ENCODE assay signal across 2 cellular contexts in genomic region chr1:53555620-53556326, GRCh38.
TF ChIP-seq lines count a peak whose summit lies in the region.

No MANE protein-coding gene starts in this region.

TF ChIP-seq in HEK293T, 16 proteins besides CTCF, POLR2A, EP300 and RAD21:
- peak; percentile 63 for TF ChIP-seq CTBP1 (IDR thresholded peaks at IDR 0.05; ENCODE audit: borderline replicate concordance)

TF ChIP-seq in K562, 482 proteins besides CTCF, POLR2A, EP300 and RAD21:
- TF ChIP-seq ZEB2 (IDR thresholded peaks at IDR 0.05), result peak; percentile 77
TF ChIP-seq in K562: peak in this region for 1; not testable (repeated sequence) for 481.
